In genomic region chr17:16486373-16487250, GRCh38 we compare ENCODE assay signal across 8 cellular contexts. TPM values are rescaled to one million over a fixed set of nuclear protein-coding genes. Genes with fewer than 3 reads are reported as not detected.
A peak's percentile ranks its signal among the peaks of the same experiment; 100 is the strongest.
DNase-seq lines count a peak whose midpoint lies in the region; ATAC-seq, FAIRE-seq and TF ChIP-seq lines count a peak whose summit lies in the region.

No MANE protein-coding gene starts in this region.

- H2BK20ac ChIP-seq in H1 (ENCODE audit: low read length), result peak overlapping the region; percentile 98

- 0 out of 3 replicates have a peak, but pooled peaks of 1 of the 2 experiments have one; percentile 22 for TF ChIP-seq POLR2A in H1 (IDR thresholded peaks at IDR 0.05; ENCODE audit: control extremely low read depth in 1 of 2, low read depth in 2 of 2, low read length in 2 of 2)

- peaks cover 0 to 26% of the 10 kb centered on the region in 2 experiments; a peak in 1 of 4 replicates for H3K79me2 ChIP-seq in H1 (ENCODE audit: control insufficient read depth in 1 of 2, insufficient read depth in 2 of 2, low read length in 2 of 2)

- WGBS in H1 (ENCODE audit: extremely low coverage in 1 of 2, insufficient coverage in 1 of 2, insufficient read length in 1 of 2, insufficient replicate concordance in 2 of 2, low coverage in 1 of 2, low lambda C conversion rate in 2 of 2, missing lambda C conversion rate in 1 of 2), 2 experiments, result 61% methylated on average over 24 of the region's 24 CpGs; no CpG with 5 or more reads in 1 of the 2 experiments

- H3K36me3 ChIP-seq in H1 (ENCODE audit: control insufficient read depth in 2 of 4, insufficient read depth in 4 of 4, low read length in 3 of 4) (no peaks in the 10 kb centered on the region), upper lobe of right lung (no peaks in the 10 kb centered on the region)

- peak overlapping the region in 3 of 4 experiments; percentile 21 to 39 (median 33); a peak in 5 of 7 replicates for H3K9ac ChIP-seq in H1 (replicated peaks in 1 of 4; ENCODE audit: extremely low read depth in 1 of 4, low read depth in 3 of 4, low read length in 3 of 4)

- peak overlapping the region; percentile 89 for H2BK120ac ChIP-seq in H1 (replicated peaks; ENCODE audit: low read depth, low read length)

- no peak for TF ChIP-seq CTCF in H1 (IDR thresholded peaks at IDR 0.05; ENCODE audit: control extremely low read depth in 1 of 3, insufficient read depth in 1 of 3, low read depth in 1 of 3, low read length in 3 of 3)
- no peak for TF ChIP-seq CTCF in upper lobe of right lung (IDR thresholded peaks at IDR 0.05)

- no peaks in the 10 kb centered on the region for H3K9me3 ChIP-seq in H1 (ENCODE audit: insufficient read depth in 2 of 2, low read depth in 1 of 2, low read length in 1 of 2)
- no peaks in the 10 kb centered on the region for H3K9me3 ChIP-seq in upper lobe of right lung

- peak overlapping the region; percentile 52; the same call in 1 of the 2 replicates for H3K27ac ChIP-seq in H1 (ENCODE audit: low read depth, low read length)
- no peak overlapping the region for H3K27ac ChIP-seq in upper lobe of right lung

- peak overlapping the region; percentile 17 to 78; a peak in 3 of 4 replicates for H3K4me2 ChIP-seq in H1 (ENCODE audit: insufficient read depth in 1 of 2, low read depth in 2 of 2, low read length in 2 of 2)

- peaks cover 7% of the 10 kb centered on the region for H3K23me2 ChIP-seq in H1 (ENCODE audit: low read depth, low read length)

- CTCF ChIA-PET in H1 (lab: Charles Lee; ENCODE audit: partially characterized antibody), result interaction anchor here (1.0 to 12.0 kb wide), 6 partner anchors 8 to 123 kb away, joined by 3 to 176 read pairs (median 4); no protein-coding TSS in a partner anchor

- peaks cover 7% of the 10 kb centered on the region for H3K79me1 ChIP-seq in H1 (ENCODE audit: low read depth, low read length)

- H2BK15ac ChIP-seq in H1 (ENCODE audit: low read length), result peak overlapping the region; percentile 25; the same call in 1 of the 2 replicates

- no peak for TF ChIP-seq RAD21 in H1 (IDR thresholded peaks at IDR 0.05 in 1 of 2, conservative IDR thresholded peaks at IDR 0.05 in 1 of 2; ENCODE audit: low read depth in 2 of 2, low read length in 2 of 2)

- no peak overlapping the region for H3K56ac ChIP-seq in H1 (replicated peaks; ENCODE audit: insufficient read length, low read depth, low read length)

- POLR2A ChIA-PET in H1 (lab: Charles Lee; ENCODE audit: partially characterized antibody), result interaction anchor here (1.0 to 4.7 kb wide), 3 partner anchors 8 to 43 kb away, joined by 4 to 20 read pairs (median 5); no protein-coding TSS in a partner anchor

- H4K5ac ChIP-seq in H1 (ENCODE audit: insufficient read length, low read depth, low read length), result peak overlapping the region; percentile 13

- H3K14ac ChIP-seq in H1 (ENCODE audit: insufficient read length), result peak overlapping the region; percentile 55

- peak overlapping the region; percentile 55 for H3K4ac ChIP-seq in H1 (replicated peaks; ENCODE audit: insufficient read length, low read depth, low read length)

- no peak for TF ChIP-seq EP300 in H1 (IDR thresholded peaks at IDR 0.05; ENCODE audit: borderline replicate concordance in 1 of 2, low read depth in 2 of 2, low read length in 2 of 2)

- H2AFZ ChIP-seq in H1 (ENCODE audit: low read length), result no peak overlapping the region

- intact Hi-C loops in upper lobe of right lung (cut with DNase I), result no loop called here

- H4K20me1 ChIP-seq in H1 (replicated peaks in 1 of 2; ENCODE audit: control insufficient read depth in 1 of 2, insufficient read depth in 2 of 2, low read length in 2 of 2), result no peaks in the 10 kb centered on the region

- H3K27me3 ChIP-seq in H1 (replicated peaks in 1 of 4; ENCODE audit: control insufficient read depth in 3 of 4, extremely low read depth in 1 of 4, insufficient read depth in 3 of 4, low read length in 3 of 4) (peaks cover 0 to 14% (median 8%) of the 10 kb centered on the region in 4 experiments; a peak in 2 of 7 replicates), upper lobe of right lung (no peaks in the 10 kb centered on the region)

- peak; percentile 81 for ATAC-seq in upper lobe of right lung

- DNase-seq in DMS79 treated with DMSO at 0.1 percent for 48 hours (lab: John Stamatoyannopoulos, UW) (peak; percentile 92), NCI-H345 (lab: John Stamatoyannopoulos, UW) (peak; percentile 98), H1 (ENCODE audit: low read depth in 1 of 2, low spot score in 2 of 2) (peak in 1 of 2 experiments; percentile 65), medulla oblongata (ENCODE audit: extremely low spot score) (peak; percentile 60), upper lobe of right lung (peak; percentile 93), GM19239 (ENCODE audit: insufficient read length, low spot score) (no peak), NAMALWA (ENCODE audit: low spot score) (no peak)
- DNase-seq in activated naive CD4-positive, alpha-beta T cell treated with anti-CD3 and anti-CD28 coated beads, Interleukin-2, amount 50 U/mL, for 16 hours, result no peak

- FAIRE-seq in H1 (lab: Jason Lieb, UNC), result peak; percentile 70
- no peak for FAIRE-seq in GM19239 (lab: Jason Lieb, UNC)

- peaks cover 20 to 64% (median 52%) of the 10 kb centered on the region in 4 experiments for H3K4me1 ChIP-seq in H1 (replicated peaks in 1 of 4; ENCODE audit: control insufficient read depth in 3 of 4, insufficient read depth in 4 of 4, low read length in 3 of 4)
- peaks cover 26% of the 10 kb centered on the region for H3K4me1 ChIP-seq in upper lobe of right lung

- H2BK5ac ChIP-seq in H1 (ENCODE audit: low read depth, low read length), result peak overlapping the region; percentile 93; the same call in 1 of the 2 replicates

- H3K23ac ChIP-seq in H1 (ENCODE audit: insufficient read length), result no peak overlapping the region

- H2AK5ac ChIP-seq in H1 (ENCODE audit: low read depth, low read length), result peak overlapping the region; percentile 71

- H4K8ac ChIP-seq in H1 (ENCODE audit: extremely low read depth, insufficient read depth, low read length), result no peak overlapping the region; the same call in 1 of the 2 replicates

- H2BK12ac ChIP-seq in H1 (ENCODE audit: low read depth, low read length), result peak overlapping the region; percentile 97

- H4K91ac ChIP-seq in H1 (replicated peaks; ENCODE audit: insufficient read length, low read length), result peak overlapping the region; percentile 96

- H3K4me3 ChIP-seq in H1 (ENCODE audit: extremely low read depth in 1 of 4, insufficient read depth in 2 of 4, low read depth in 3 of 4, low read length in 4 of 4), result no peak overlapping the region
- H3K4me3 ChIP-seq in upper lobe of right lung, result peak overlapping the region; percentile 8

- H3K18ac ChIP-seq in H1 (ENCODE audit: extremely low read depth, low read length), result peak overlapping the region; percentile 93

TF ChIP-seq in H1, 55 proteins besides CTCF, POLR2A, EP300 and RAD21:
- TF ChIP-seq BACH1 (IDR thresholded peaks at IDR 0.05; ENCODE audit: low read length), result peak; percentile 75
- TF ChIP-seq TBP (IDR thresholded peaks at IDR 0.05; ENCODE audit: low read depth, low read length), result 0 out of 2 replicates have a peak, but pooled peaks have one; percentile 12
- no peak for TF ChIP-seq GABPA (IDR thresholded peaks at IDR 0.05; ENCODE audit: borderline replicate concordance, insufficient read depth, low read length)
- peak; percentile 52 for TF ChIP-seq CTBP2 (IDR thresholded peaks at IDR 0.05; ENCODE audit: borderline replicate concordance, insufficient read depth, insufficient read length, low read length)
- TF ChIP-seq CHD2 (IDR thresholded peaks at IDR 0.05; ENCODE audit: low read length), result no peak
- 0 out of 2 replicates have a peak, but pooled peaks have one; percentile 8 for TF ChIP-seq E2F6 (IDR thresholded peaks at IDR 0.05)
- no peak for TF ChIP-seq NRF1 (IDR thresholded peaks at IDR 0.05; ENCODE audit: low read depth, low read length)
- TF ChIP-seq MAX (IDR thresholded peaks at IDR 0.05), result peak; percentile 19; the same call in 1 of the 2 replicates
- peak; percentile 82 for TF ChIP-seq MAFK (IDR thresholded peaks at IDR 0.05; ENCODE audit: low read depth, low read length)
- TF ChIP-seq CEBPB (IDR thresholded peaks at IDR 0.05; ENCODE audit: low read depth, low read length), result no peak
- TF ChIP-seq TEAD4 (IDR thresholded peaks at IDR 0.05; ENCODE audit: low read depth, low read length), result peak; percentile 70
- no peak for TF ChIP-seq RBBP5 (IDR thresholded peaks at IDR 0.05; ENCODE audit: borderline replicate concordance, low read depth, low read length)

RNA-seq across cellular contexts. Expression of gene LRRC75A, which starts 5.4 kb away (rescaled TPM):
- 7.2 and 9.9 TPM in 2 replicates for total RNA-seq in H1 (2021; fragmentation: NEBNext Ultra II Directional; extraction: Animal tissue kit (Norgen Biotek cat#: 25700))
- 9.7 and 10.5 TPM in 2 replicates for polyA plus RNA-seq in H1 (2011; rRNA removed)
- polyA plus RNA-seq in H1 (2011; cell fraction: cytosol; rRNA removed), result 9.6 TPM
- polyA plus RNA-seq in H1 (2011; cell fraction: nucleus; rRNA removed), result 12.6 TPM
- polyA plus RNA-seq in H1 (2012, experiment 1 of 2), result 4.8 to 8.9 TPM (median 7.2 TPM) in 4 replicates
- polyA plus RNA-seq in H1 (2012, experiment 2 of 2), result 4.5 TPM
- 5.1 TPM for polyA plus RNA-seq in H1 (2013, experiment 1 of 2)
- polyA plus RNA-seq in H1 (2013, experiment 2 of 2), result 5.4 TPM
- 7.3 and 8.1 TPM in 2 replicates for polyA minus RNA-seq in H1 (2011; rRNA and poly(A)+ RNA removed)
- 5.5 TPM for polyA minus RNA-seq in H1 (2011; cell fraction: cytosol; rRNA and poly(A)+ RNA removed)
- polyA minus RNA-seq in H1 (2011; cell fraction: nucleus; rRNA and poly(A)+ RNA removed), result 20.8 TPM
- 2.5 TPM for total RNA-seq in upper lobe of right lung

Comparison
In these comparisons a context has a peak if more than half of its experiments do, and no peak if none do; other contexts are left out.
1. DNase-seq: peak in DMS79 treated with DMSO at 0.1 percent for 48 hours (single experiment), NCI-H345 (single experiment), medulla oblongata (single experiment) and upper lobe of right lung (single experiment); none in GM19239 (single experiment), NAMALWA (single experiment) and activated naive CD4-positive, alpha-beta T cell treated with anti-CD3 and anti-CD28 coated beads, Interleukin-2, amount 50 U/mL, for 16 hours (single experiment).